ENCODE assay signal across 8 cellular contexts in genomic region chr2:84940088-84940470, GRCh38. TPM values are rescaled to one million over a fixed set of nuclear protein-coding genes. Genes with fewer than 3 reads are reported as not detected.
A peak's percentile ranks its signal among the peaks of the same experiment; 100 is the strongest.
DNase-seq lines count a peak whose midpoint lies in the region; ATAC-seq and TF ChIP-seq lines count a peak whose summit lies in the region.
"Had no signal": no experiment of that assay in that cellular context is flagged by ENCODE, and none has a peak within 500 bp of the region (broad histone marks: within the 10 kb centered on the region; RNA-seq: fewer than 3 reads in every experiment).

No MANE protein-coding gene starts in this region.

- no peak overlapping the region for H3K4me3 Mint-ChIP-seq in WTC11
- H3K4me3 Mint-ChIP-seq: nephron had no signal

- no peaks in the 10 kb centered on the region for H3K36me3 Mint-ChIP-seq in WTC11

- peak overlapping the region; percentile 86; the same call in 1 of the 2 replicates for H3K27ac Mint-ChIP-seq in WTC11
- H3K27ac Mint-ChIP-seq: nephron had no signal

- H3K4me1 Mint-ChIP-seq in WTC11 = peaks cover 26% of the 10 kb centered on the region

- H3K9ac ChIP-seq in rectal smooth muscle tissue (ENCODE audit: low read length) = no peak overlapping the region

- ATAC-seq in GM19035 (IDR thresholded peaks at IDR 0.05; ENCODE audit: unreplicated experiment) = peak; percentile 4
- ATAC-seq in HG02840 (IDR thresholded peaks at IDR 0.05; ENCODE audit: low FRiP score, unreplicated experiment) = peak; percentile 10
- peak; percentile 69 for ATAC-seq in WTC11
- no peak for ATAC-seq in HG03139 (IDR thresholded peaks at IDR 0.05; ENCODE audit: unreplicated experiment)
- ATAC-seq in HG03439 (IDR thresholded peaks at IDR 0.05; ENCODE audit: unreplicated experiment) = no peak

- CTCF ChIA-PET in WTC11 (lab: Charles Lee) = interaction anchor here (0.6 to 4.9 kb wide), 5 partner anchors 9 to 149 kb away, joined by 3 to 39 read pairs (median 4); no protein-coding TSS in a partner anchor

- no peaks in the 10 kb centered on the region for H3K4me1 ChIP-seq in rectal smooth muscle tissue (ENCODE audit: control insufficient read depth, insufficient read depth, low read length)

- POLR2A ChIA-PET in WTC11 (lab: Charles Lee) = interaction anchor here (2.4 kb wide), 1 partner anchor 18 kb away, joined by 10 read pairs; no protein-coding TSS in a partner anchor

- DNase-seq in WTC11 (ENCODE audit: low spot score) (no peak), Kasumi-1 (lab: John Stamatoyannopoulos, UW) (no peak)

- no peaks in the 10 kb centered on the region for H3K27me3 ChIP-seq in rectal smooth muscle tissue (ENCODE audit: control insufficient read depth, insufficient read depth, low read length)

- H3K27me3 Mint-ChIP-seq in WTC11 (ENCODE audit: low read depth) = no peaks in the 10 kb centered on the region; the same call in 1 of the 2 replicates

- no peaks in the 10 kb centered on the region for H3K36me3 ChIP-seq in rectal smooth muscle tissue (ENCODE audit: control insufficient read depth, insufficient read depth, low read length)

- no peaks in the 10 kb centered on the region for H3K9me3 Mint-ChIP-seq in WTC11
- H3K9me3 Mint-ChIP-seq: nephron had no signal

- no peak for TF ChIP-seq CTCF in WTC11 (IDR thresholded peaks at IDR 0.05)

- no peak overlapping the region for H3K27ac ChIP-seq in rectal smooth muscle tissue (ENCODE audit: low read depth, low read length)

- peak overlapping the region; percentile 26 for H3K4me3 ChIP-seq in rectal smooth muscle tissue (ENCODE audit: low read length)

TF ChIP-seq in WTC11, 78 proteins besides CTCF, POLR2A, EP300 and RAD21:
- TF ChIP-seq TEAD1 (CRISPR knock-in tag; IDR thresholded peaks at IDR 0.05) (no peak), NFYB (CRISPR knock-in tag; conservative IDR thresholded peaks at IDR 0.05; ENCODE audit: low read depth) (no peak), SMAD3 (CRISPR knock-in tag; IDR thresholded peaks at IDR 0.05; ENCODE audit: borderline replicate concordance) (no peak), GABPB1 (CRISPR knock-in tag; IDR thresholded peaks at IDR 0.05) (no peak), ZMAT4 (CRISPR knock-in tag; IDR thresholded peaks at IDR 0.05) (no peak), MXD4 (CRISPR knock-in tag; IDR thresholded peaks at IDR 0.05; ENCODE audit: borderline replicate concordance) (no peak), EMX1 (CRISPR knock-in tag; IDR thresholded peaks at IDR 0.05) (no peak), ZNF423 (CRISPR knock-in tag; IDR thresholded peaks at IDR 0.05) (no peak), TEAD4 (CRISPR knock-in tag; IDR thresholded peaks at IDR 0.05) (no peak), RORB (CRISPR knock-in tag; IDR thresholded peaks at IDR 0.05) (no peak), FOXK1 (CRISPR knock-in tag; IDR thresholded peaks at IDR 0.05) (no peak), AR (CRISPR knock-in tag; IDR thresholded peaks at IDR 0.05) (no peak), SP1 (CRISPR knock-in tag; conservative IDR thresholded peaks at IDR 0.05) (no peak), NR1H2 (CRISPR knock-in tag; IDR thresholded peaks at IDR 0.05) (no peak), E2F5 (CRISPR knock-in tag; IDR thresholded peaks at IDR 0.05) (no peak), ATF1 (CRISPR knock-in tag; IDR thresholded peaks at IDR 0.05) (no peak), KAT7 (CRISPR knock-in tag; IDR thresholded peaks at IDR 0.05; ENCODE audit: borderline replicate concordance) (no peak), MAX (CRISPR knock-in tag; IDR thresholded peaks at IDR 0.05) (no peak)

RNA-seq across cellular contexts. Expression of gene KCMF1, which starts 30.9 kb away (rescaled TPM):
- 114 to 118 TPM (median 117 TPM) in 3 replicates for total RNA-seq in WTC11 (2021)

RNA-seq across cellular contexts. Expression of gene TMSB10, which starts 34.6 kb away (rescaled TPM):
- total RNA-seq in WTC11 (2021) = 869 to 943 TPM (median 911 TPM) in 3 replicates

RNA-seq across cellular contexts. Expression of gene TRABD2A, which starts 59.2 kb away (rescaled TPM):
- 7.1 to 12.1 TPM (median 7.5 TPM) in 3 replicates for total RNA-seq in WTC11 (2021)

Comparison
In these comparisons a context has a peak if more than half of its experiments do, and no peak if none do; other contexts are left out.
1. ATAC-seq: peak in GM19035 (single experiment), HG02840 (single experiment) and WTC11 (single experiment); none in HG03139 (single experiment) and HG03439 (single experiment).